Comparison of ENCODE assay signal across 8 cellular contexts in genomic region chr10:100535338-100535714, GRCh38. TPM values are rescaled to one million over a fixed set of nuclear protein-coding genes. Genes with fewer than 3 reads are reported as not detected.
DNase-seq lines count a peak whose midpoint lies in the region; ATAC-seq and TF ChIP-seq lines count a peak whose summit lies in the region.

No MANE protein-coding gene starts in this region.

- H3K27me3 ChIP-seq in DND-41 (ENCODE audit: insufficient read depth, low read length, poor library complexity) (no peaks in the 10 kb centered on the region), neuronal stem cell (ENCODE audit: control insufficient read depth in 3 of 3, insufficient read depth in 3 of 3, low read depth in 1 of 3, low read length in 3 of 3) (no peaks in the 10 kb centered on the region)

- peaks cover 44% of the 10 kb centered on the region for H3K79me2 ChIP-seq in DND-41 (ENCODE audit: insufficient read depth, low read length)

- H3K9me3 ChIP-seq in DND-41 (ENCODE audit: insufficient read depth, low read length, severe bottlenecking): no peaks in the 10 kb centered on the region
- H3K9me3 ChIP-seq in neuronal stem cell (replicated peaks in 1 of 2; ENCODE audit: control insufficient read depth in 2 of 2, insufficient read depth in 1 of 2, low read depth in 1 of 2, low read length in 2 of 2): peaks cover 0 to 2% of the 10 kb centered on the region in 2 donors

- no peak overlapping the region for H2BK12ac ChIP-seq in neuronal stem cell (ENCODE audit: low read length)

- TF ChIP-seq CTCF in DND-41 (IDR thresholded peaks at IDR 0.05; ENCODE audit: borderline replicate concordance, extremely low read depth, low read length, poor library complexity, severe bottlenecking) (no peak), cardiac fibroblast (IDR thresholded peaks at IDR 0.05; ENCODE audit: low read depth, low read length) (no peak), progenitor cell of endocrine pancreas (IDR thresholded peaks at IDR 0.05; ENCODE audit: unreplicated experiment) (no peak)

- H4K8ac ChIP-seq in neuronal stem cell (ENCODE audit: low read depth, low read length): no peak overlapping the region

- peaks cover 4% of the 10 kb centered on the region for H3K4me1 Mint-ChIP-seq in progenitor cell of endocrine pancreas (ENCODE audit: low read depth)

- peaks cover 57% of the 10 kb centered on the region for H3K4me1 ChIP-seq in DND-41 (ENCODE audit: insufficient read depth, low read length)
- peaks cover 8 to 11% of the 10 kb centered on the region in 2 donors for H3K4me1 ChIP-seq in neuronal stem cell (ENCODE audit: control insufficient read depth in 2 of 2, insufficient read depth in 1 of 2, low read depth in 1 of 2, low read length in 2 of 2)

- no CpG with 5 or more reads among the region's 4 CpGs for WGBS in neuronal stem cell (ENCODE audit: extremely low coverage in 2 of 2, insufficient read length in 2 of 2, insufficient replicate concordance in 1 of 2), 2 donors

- no peak overlapping the region for H3K27ac Mint-ChIP-seq in progenitor cell of endocrine pancreas

- H3K9ac ChIP-seq in DND-41 (ENCODE audit: low read depth, low read length) (peak overlapping the region; percentile 76), neuronal stem cell (ENCODE audit: low read depth, low read length, poor library complexity) (no peak overlapping the region)

- no peaks in the 10 kb centered on the region for H3K79me1 ChIP-seq in neuronal stem cell (ENCODE audit: low read depth, low read length)

- H3K4me3 ChIP-seq in DND-41 (ENCODE audit: low read depth in 1 of 2, low read length in 2 of 2) (peak overlapping the region; percentile 90 to 93; a peak in 3 of 4 replicates), cardiac fibroblast (replicated peaks in 1 of 2; ENCODE audit: low read depth in 2 of 2, low read length in 2 of 2) (peak overlapping the region; percentile 70 to 72), neuronal stem cell (ENCODE audit: low read length in 2 of 2) (peak overlapping the region; percentile 44 to 70)

- no peak overlapping the region for H2BK120ac ChIP-seq in neuronal stem cell (ENCODE audit: low read depth, low read length)

- H3K4me3 Mint-ChIP-seq in progenitor cell of endocrine pancreas (ENCODE audit: low read depth): no peak overlapping the region

- H3K4me2 ChIP-seq in DND-41 (ENCODE audit: insufficient read depth, low read length) (peak overlapping the region; percentile 57), neuronal stem cell (ENCODE audit: insufficient read depth, low read length, poor library complexity, severe bottlenecking) (no peak overlapping the region)

- no peak overlapping the region for H3K23ac ChIP-seq in neuronal stem cell (ENCODE audit: low read depth, low read length, poor library complexity)

- DNase-seq in DND-41: no peak
- no peak for DNase-seq in cardiac fibroblast (ENCODE audit: low read depth in 2 of 2)
- no peak for DNase-seq in neuronal stem cell (ENCODE audit: low spot score)
- DNase-seq in progenitor cell of endocrine pancreas (ENCODE audit: low spot score, unreplicated experiment): no peak
- no peak for DNase-seq in NCI-H2227 treated with DMSO at 0.1 percent for 48 hours (lab: John Stamatoyannopoulos, UW)
- no peak for DNase-seq in NCI-H1092 (lab: John Stamatoyannopoulos, UW)

- no peak overlapping the region for H2BK5ac ChIP-seq in neuronal stem cell (ENCODE audit: low read length)

- H3K18ac ChIP-seq in neuronal stem cell (ENCODE audit: low read length): no peak overlapping the region

- no peak overlapping the region for H3K4ac ChIP-seq in neuronal stem cell (ENCODE audit: low read length)

- H4K91ac ChIP-seq in neuronal stem cell (ENCODE audit: low read depth, low read length, poor library complexity): no peak overlapping the region

- H3K36me3 ChIP-seq in DND-41 (ENCODE audit: insufficient read depth, low read length) (peaks cover 32% of the 10 kb centered on the region), neuronal stem cell (replicated peaks in 1 of 2; ENCODE audit: control insufficient read depth in 2 of 2, insufficient read depth in 2 of 2, low read length in 2 of 2) (peaks cover 9 to 38% of the 10 kb centered on the region in 2 donors)

- peak overlapping the region; percentile 90 for H3K27ac ChIP-seq in DND-41 (ENCODE audit: low read length)
- no peak overlapping the region for H3K27ac ChIP-seq in neuronal stem cell (replicated peaks; ENCODE audit: low read length)

- H2BK15ac ChIP-seq in neuronal stem cell (ENCODE audit: low read length): no peak overlapping the region

- peaks cover 28% of the 10 kb centered on the region for H4K20me1 ChIP-seq in DND-41 (ENCODE audit: insufficient read depth, low read length)

- H3K36me3 Mint-ChIP-seq in progenitor cell of endocrine pancreas (ENCODE audit: insufficient read depth): peaks cover 4% of the 10 kb centered on the region

- ATAC-seq in DND-41 (ENCODE audit: insufficient read depth, low read depth): peak; percentile 39
- ATAC-seq in HG03097 (IDR thresholded peaks at IDR 0.05; ENCODE audit: low FRiP score, unreplicated experiment): peak; percentile 17
- no peak for ATAC-seq in GM21381 (IDR thresholded peaks at IDR 0.05; ENCODE audit: unreplicated experiment)

- H3K14ac ChIP-seq in neuronal stem cell (ENCODE audit: low read length): no peak overlapping the region

- H2AK5ac ChIP-seq in neuronal stem cell (ENCODE audit: low read depth, low read length): no peak overlapping the region

- H3K9me3 Mint-ChIP-seq in progenitor cell of endocrine pancreas (ENCODE audit: low read depth): no peaks in the 10 kb centered on the region

- H2AFZ ChIP-seq in DND-41 (ENCODE audit: low read depth, low read length) (peak overlapping the region; percentile 76), neuronal stem cell (ENCODE audit: low read length) (peak overlapping the region; percentile 95)

- no peaks in the 10 kb centered on the region for H3K27me3 Mint-ChIP-seq in progenitor cell of endocrine pancreas

RNA-seq across cellular contexts. Expression of gene HIF1AN, which starts 0.4 kb away (rescaled TPM):
- 19.6 TPM for polyA plus RNA-seq in neuronal stem cell (2013, experiment 1 of 2)
- 19.2 TPM for polyA plus RNA-seq in neuronal stem cell (2013, experiment 2 of 2)
- 67.3 and 74.5 TPM in 2 replicates for total RNA-seq in progenitor cell of endocrine pancreas

RNA-seq across cellular contexts. Expression of gene NDUFB8, which starts 5.7 kb away (rescaled TPM):
- 244 TPM for polyA plus RNA-seq in neuronal stem cell (2013, experiment 1 of 2)
- polyA plus RNA-seq in neuronal stem cell (2013, experiment 2 of 2): 239 TPM
- 159 and 167 TPM in 2 replicates for total RNA-seq in progenitor cell of endocrine pancreas

RNA-seq across cellular contexts. Expression of gene SEC31B, which starts 15.7 kb away (rescaled TPM):
- 7.7 TPM for polyA plus RNA-seq in neuronal stem cell (2013, experiment 1 of 2)
- 7.6 TPM for polyA plus RNA-seq in neuronal stem cell (2013, experiment 2 of 2)
- 24.0 and 25.5 TPM in 2 replicates for total RNA-seq in progenitor cell of endocrine pancreas
